ENCODE assay signal across 11 cellular contexts in the genomic region with DNA sequence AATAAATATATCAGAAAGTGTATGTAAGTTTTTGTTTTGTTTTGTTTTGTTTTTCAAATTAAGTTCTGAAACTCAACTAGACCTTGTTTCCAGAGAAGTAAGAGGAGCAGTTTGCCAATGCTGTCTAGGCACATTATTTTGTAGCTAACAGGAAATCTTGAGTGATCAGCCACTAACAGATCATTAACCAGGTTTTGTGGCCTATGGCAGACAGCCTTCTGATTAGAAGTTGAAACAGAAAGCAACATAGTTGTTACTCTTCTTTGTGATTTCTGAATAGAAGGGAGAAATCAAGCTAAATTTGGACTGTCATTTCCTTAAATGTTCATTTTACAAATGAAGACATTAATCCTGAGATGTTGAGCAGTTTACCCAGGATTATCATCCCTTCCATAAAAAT.
A peak's percentile ranks its signal among the peaks of the same experiment; 100 is the strongest.
DNase-seq lines count a peak whose midpoint lies in the region; ATAC-seq and TF ChIP-seq lines count a peak whose summit lies in the region.
"Had no signal": no experiment of that assay in that cellular context is flagged by ENCODE, and none has a peak within 500 bp of the region (broad histone marks: within the 10 kb centered on the region; RNA-seq: fewer than 3 reads in every experiment).

No MANE protein-coding gene starts in this region.

- POLR2A ChIA-PET in activated naive CD8-positive, alpha-beta T cell treated with anti-CD3 and anti-CD28 coated beads, Interleukin-2, amount 10 ng/mL, durations not matched to agents 7 days and 5 days (lab: Charles Lee): no interaction called here

- H3K36me3 Mint-ChIP-seq in activated naive CD8-positive, alpha-beta T cell treated with anti-CD3 and anti-CD28 coated beads, Interleukin-2, amount 10 ng/mL, durations not matched to agents 7 days and 5 days: no peaks in the 10 kb centered on the region
- no peaks in the 10 kb centered on the region for H3K36me3 Mint-ChIP-seq in activated naive CD8-positive, alpha-beta T cell treated with anti-CD3 and anti-CD28 coated beads for 36 hours
- H3K36me3 Mint-ChIP-seq: brain had no signal

- H3K4me1 Mint-ChIP-seq in activated naive CD8-positive, alpha-beta T cell treated with anti-CD3 and anti-CD28 coated beads, Interleukin-2, amount 10 ng/mL, durations not matched to agents 7 days and 5 days: no peaks in the 10 kb centered on the region
- H3K4me1 Mint-ChIP-seq in activated naive CD8-positive, alpha-beta T cell treated with anti-CD3 and anti-CD28 coated beads for 36 hours: no peaks in the 10 kb centered on the region

- no peak for TF ChIP-seq CTCF in sigmoid colon (IDR thresholded peaks at IDR 0.05)

- H3K4me3 ChIP-seq in sigmoid colon: no peak overlapping the region

- intact Hi-C loops in sigmoid colon (cut with DNase I): no loop called here

- TF ChIP-seq EP300 in sigmoid colon (IDR thresholded peaks at IDR 0.05): no peak

- DNase-seq in activated naive CD8-positive, alpha-beta T cell treated with anti-CD3 and anti-CD28 coated beads, Interleukin-2, amount 10 ng/mL, durations not matched to agents 7 days and 5 days: no peak
- no peak for DNase-seq in activated naive CD8-positive, alpha-beta T cell treated with anti-CD3 and anti-CD28 coated beads for 36 hours
- DNase-seq in HuH-7 (ENCODE audit: low spot score): peak; percentile 10
- DNase-seq in sigmoid colon: no peak
- no peak for DNase-seq in putamen (ENCODE audit: low spot score)
- DNase-seq in DMS153 treated with DMSO at 0.1 percent for 48 hours (lab: John Stamatoyannopoulos, UW; ENCODE audit: unreplicated experiment): no peak
- DNase-seq in stimulated activated CD4-positive, alpha-beta T cell treated with anti-CD3 and anti-CD28 coated beads, Interleukin-1b, Interleukin-23, amount 100 ng/mL, for 48 hours: no peak
- DNase-seq: H9, NCI-H526 treated with DMSO at 0.1 percent for 48 hours had no signal

- peaks cover 0 to 6% (median 0%) of the 10 kb centered on the region in 4 donors for H3K4me1 ChIP-seq in sigmoid colon

- H3K4me3 Mint-ChIP-seq in activated naive CD8-positive, alpha-beta T cell treated with anti-CD3 and anti-CD28 coated beads, Interleukin-2, amount 10 ng/mL, durations not matched to agents 7 days and 5 days: no peak overlapping the region
- no peak overlapping the region for H3K4me3 Mint-ChIP-seq in activated naive CD8-positive, alpha-beta T cell treated with anti-CD3 and anti-CD28 coated beads for 36 hours
- H3K4me3 Mint-ChIP-seq: brain, H9 had no signal

- TF ChIP-seq POLR2A in sigmoid colon (IDR thresholded peaks at IDR 0.05): no peak

- H3K27me3 ChIP-seq in sigmoid colon: no peaks in the 10 kb centered on the region

- H3K36me3 ChIP-seq in sigmoid colon: no peaks in the 10 kb centered on the region

- peak overlapping the region; percentile 75 for H3K27ac Mint-ChIP-seq in activated naive CD8-positive, alpha-beta T cell treated with anti-CD3 and anti-CD28 coated beads, Interleukin-2, amount 10 ng/mL, durations not matched to agents 7 days and 5 days
- H3K27ac Mint-ChIP-seq in activated naive CD8-positive, alpha-beta T cell treated with anti-CD3 and anti-CD28 coated beads for 36 hours: no peak overlapping the region

- no peak overlapping the region for H3K27ac ChIP-seq in sigmoid colon

- no peak for ATAC-seq in activated naive CD8-positive, alpha-beta T cell treated with anti-CD3 and anti-CD28 coated beads, Interleukin-2, amount 10 ng/mL, durations not matched to agents 7 days and 5 days (ENCODE audit: low read depth)
- ATAC-seq in HG02885 (IDR thresholded peaks at IDR 0.05; ENCODE audit: poor library complexity, unreplicated experiment): peak; percentile 73

- H3K9me3 Mint-ChIP-seq in activated naive CD8-positive, alpha-beta T cell treated with anti-CD3 and anti-CD28 coated beads, Interleukin-2, amount 10 ng/mL, durations not matched to agents 7 days and 5 days: peaks cover 4% of the 10 kb centered on the region
- no peaks in the 10 kb centered on the region for H3K9me3 Mint-ChIP-seq in activated naive CD8-positive, alpha-beta T cell treated with anti-CD3 and anti-CD28 coated beads for 36 hours
- H3K9me3 Mint-ChIP-seq: brain had no signal

- no peaks in the 10 kb centered on the region for H3K9me3 ChIP-seq in sigmoid colon

- H3K27me3 Mint-ChIP-seq in activated naive CD8-positive, alpha-beta T cell treated with anti-CD3 and anti-CD28 coated beads, Interleukin-2, amount 10 ng/mL, durations not matched to agents 7 days and 5 days: no peaks in the 10 kb centered on the region
- H3K27me3 Mint-ChIP-seq in activated naive CD8-positive, alpha-beta T cell treated with anti-CD3 and anti-CD28 coated beads for 36 hours: no peaks in the 10 kb centered on the region
